Comparison of ENCODE assay signal across 10 cellular contexts in genomic region chr10:722281-723060, GRCh38.
"Had no signal": no experiment of that assay in that cellular context is flagged by ENCODE, and none has a peak within 500 bp of the region (broad histone marks: within the 10 kb centered on the region; RNA-seq: fewer than 3 reads in every experiment).

No MANE protein-coding gene starts in this region.

- FAIRE-seq: H1, H54 had no signal

- H3K9me3 ChIP-seq: HAP-1 had no signal

- DNase-seq: GM23248, GOT3, H7, HCEC 1CT, HFFc6 had no signal

- H3K27ac Mint-ChIP-seq: GM23338, HFFc6 had no signal

- H3K4me3 ChIP-seq: GM23248, GM23338, HAP-1 had no signal

- H3K4me1 Mint-ChIP-seq: GM23338 had no signal

- H3K36me3 ChIP-seq: HAP-1 had no signal

- H3K9me3 Mint-ChIP-seq: GM23338 had no signal

- H3K4me3 Mint-ChIP-seq: GM23338, HFFc6 had no signal

- H3K4me2 ChIP-seq: GM23338 had no signal

- H3K4me1 ChIP-seq: HAP-1 had no signal

- H2AFZ ChIP-seq: GM23248, GM23338 had no signal

- H3K27ac ChIP-seq: GM23248 had no signal

- ATAC-seq: GM23338, HCT116 had no signal

- H3K9ac ChIP-seq: GM23248 had no signal
